Comparison of ENCODE assay signal across 9 cellular contexts in the genomic region with DNA sequence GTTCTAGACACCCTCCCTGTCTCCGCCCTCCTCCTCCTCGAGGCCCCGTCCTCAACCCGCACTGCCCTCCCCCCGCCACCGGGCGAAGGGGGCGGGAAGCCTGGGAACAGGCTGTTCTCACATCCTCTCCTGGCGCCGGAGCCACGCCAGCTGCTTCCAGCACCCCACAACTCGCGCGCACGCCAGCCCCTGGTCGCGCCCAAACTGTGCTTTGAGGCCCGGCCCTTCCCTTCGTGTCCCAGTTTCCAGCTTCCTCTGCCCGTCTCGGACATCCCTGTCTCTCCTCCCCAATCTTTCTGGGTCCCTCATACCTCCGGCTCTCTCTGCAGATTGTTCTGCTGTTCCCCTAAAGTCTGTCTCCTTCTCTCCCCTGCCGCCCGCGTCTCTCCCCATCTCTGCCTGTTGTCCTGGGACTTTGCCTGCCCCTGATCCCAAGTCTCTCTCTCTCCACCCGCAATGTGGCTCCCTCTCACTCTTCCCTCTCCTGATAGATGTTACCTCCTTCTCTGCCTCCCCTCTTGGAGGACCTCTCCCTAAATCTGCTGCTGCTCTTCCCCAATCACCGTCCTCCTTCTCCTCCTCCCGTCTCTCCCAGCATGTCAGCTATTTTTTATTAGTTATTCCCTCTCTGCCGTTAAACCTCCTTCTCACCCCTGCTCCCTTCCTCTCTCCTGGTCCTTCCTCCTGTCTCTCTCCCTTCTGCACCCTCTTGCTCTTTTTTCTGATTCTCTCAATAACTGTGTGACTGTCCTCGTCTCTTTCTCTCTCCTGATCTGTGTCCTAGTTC. TPM values are rescaled to one million over a fixed set of nuclear protein-coding genes. Genes with fewer than 3 reads are reported as not detected.
DNase-seq lines count a peak whose midpoint lies in the region; ATAC-seq and TF ChIP-seq lines count a peak whose summit lies in the region.
"Had no signal": no experiment of that assay in that cellular context is flagged by ENCODE, and none has a peak within 500 bp of the region (broad histone marks: within the 10 kb centered on the region; RNA-seq: fewer than 3 reads in every experiment).

No MANE protein-coding gene starts in this region.

- H3K9me3 ChIP-seq in right lobe of liver (no peaks in the 10 kb centered on the region), testis (no peaks in the 10 kb centered on the region)

- H3K4me1 ChIP-seq in right lobe of liver (no peaks in the 10 kb centered on the region), testis (peaks cover 22% of the 10 kb centered on the region)

- WGBS in right lobe of liver (ENCODE audit: insufficient coverage, low coverage, low lambda C conversion rate, missing lambda C conversion rate) = 12% methylated on average over 25 of the region's 30 CpGs
- 3 to 4% methylated on average over 30 of the region's 30 CpGs for WGBS in testis, 2 donors

- H3K36me3 ChIP-seq in right lobe of liver = peaks cover 0 to 3% (median 0%) of the 10 kb centered on the region in 4 donors
- H3K36me3 ChIP-seq in testis (ENCODE audit: low read depth, missing control alignments) = no peaks in the 10 kb centered on the region

- no peaks in the 10 kb centered on the region for H3K27me3 ChIP-seq in right lobe of liver
- no peaks in the 10 kb centered on the region for H3K27me3 ChIP-seq in testis

- TF ChIP-seq CTCF in chondrocyte (IDR thresholded peaks at IDR 0.05) = no peak
- TF ChIP-seq CTCF in right lobe of liver (IDR thresholded peaks at IDR 0.05) = no peak
- peak in 1 of 3 experiments; percentile 6 for TF ChIP-seq CTCF in testis (IDR thresholded peaks at IDR 0.05)

- no peak overlapping the region for H3K27ac Mint-ChIP-seq in chondrocyte (ENCODE audit: unreplicated experiment)

- ATAC-seq in right lobe of liver (peak; percentile 27 to 29 (median 28)), HG02973 (IDR thresholded peaks at IDR 0.05; ENCODE audit: unreplicated experiment) (no peak), GM19351 (IDR thresholded peaks at IDR 0.05; ENCODE audit: unreplicated experiment) (no peak)

- H3K4me1 Mint-ChIP-seq in chondrocyte (ENCODE audit: low read depth) = peaks cover 26% of the 10 kb centered on the region

- H3K27ac ChIP-seq in right lobe of liver (no peak overlapping the region), testis (peak overlapping the region; percentile 79 to 90)

- H3K4me3 Mint-ChIP-seq in chondrocyte (ENCODE audit: unreplicated experiment) = peak overlapping the region; percentile 61

- DNase-seq in NCI-H128 (lab: John Stamatoyannopoulos, UW; ENCODE audit: unreplicated experiment) (peak; percentile 18), chondrocyte (ENCODE audit: low spot score) (no peak), right lobe of liver (no peak), testis (peak; percentile 89), NCI-H2196 (lab: John Stamatoyannopoulos, UW; ENCODE audit: unreplicated experiment) (no peak)
- DNase-seq in activated effector memory CD4-positive, alpha-beta T cell treated with Interleukin-2 at 50 U/mL for 16 hours = no peak

- intact Hi-C loops in right lobe of liver (cut with DNase I) (no loop called here), testis (cut with DNase I; ENCODE audit: low total_unique reads) (no loop called here)

- no peaks in the 10 kb centered on the region for H3K9me3 Mint-ChIP-seq in chondrocyte (ENCODE audit: low read depth)

- H3K4me3 ChIP-seq in right lobe of liver (no peak overlapping the region), testis (peak overlapping the region in 1 of 2 donors; percentile 17)

- TF ChIP-seq POLR2A in right lobe of liver (IDR thresholded peaks at IDR 0.05) (no peak), testis (IDR thresholded peaks at IDR 0.05) (no peak)

- peaks cover 1% of the 10 kb centered on the region for H3K36me3 Mint-ChIP-seq in chondrocyte (ENCODE audit: low read depth)

- H3K27me3 Mint-ChIP-seq in chondrocyte (ENCODE audit: low read depth) = no peaks in the 10 kb centered on the region

RNA-seq across cellular contexts. Expression of a gene that starts 14.2 kb away (rescaled TPM):
- total RNA-seq in chondrocyte (2.1 to 4.8 TPM (median 2.4 TPM) in 3 replicates), right lobe of liver (not detected), testis (1 to 10 TPM; 4.7 to 6.4 TPM)
- 3.6 TPM for polyA plus RNA-seq in testis (ENCODE audit: insufficient read depth, low read depth, low replicate concordance)

RNA-seq across cellular contexts. Expression of a gene that starts 46.3 kb away (rescaled TPM):
- total RNA-seq in chondrocyte (132 to 297 TPM (median 295 TPM) in 3 replicates), right lobe of liver (1 to 10 TPM; 2.7 to 8.7 (median 6.7) TPM), testis (100 to 1,000 TPM; 187 to 268 TPM)
- polyA plus RNA-seq in testis (ENCODE audit: insufficient read depth, low read depth, low replicate concordance) = 97.1 TPM
- total RNA-seq: NCI-H460 had no signal

RNA-seq across cellular contexts. Expression of a gene that starts 54.5 kb away (rescaled TPM):
- total RNA-seq in chondrocyte = 21.3 to 28.0 TPM (median 26.4 TPM) in 3 replicates
- total RNA-seq in right lobe of liver = 10 to 100 TPM in 1 of 6 experiments, 1 to 10 TPM in 5; 3.5 to 19.1 (median 6.2) TPM
- 100 to 1,000 TPM; 372 to 389 TPM for total RNA-seq in testis
- 480 TPM for polyA plus RNA-seq in testis (ENCODE audit: insufficient read depth, low read depth, low replicate concordance)

Comparison
In these comparisons a context has a peak if more than half of its experiments do, and no peak if none do; other contexts are left out.
1. DNase-seq: peak in NCI-H128 (single experiment) and testis (single experiment); none in chondrocyte (single experiment), right lobe of liver (0 of 3), activated effector memory CD4-positive, alpha-beta T cell treated with Interleukin-2 at 50 U/mL for 16 hours (single experiment) and NCI-H2196 (single experiment).
2. ATAC-seq: peak in right lobe of liver (4 of 4); none in HG02973 (single experiment) and GM19351 (single experiment).
3. H3K27ac ChIP-seq: peak in testis (2 of 2); none in right lobe of liver (0 of 3).
4. RNA of a gene that starts 46.3 kb away (total RNA-seq): 132 to 297 TPM in chondrocyte and 187 to 268 TPM in testis; 2.7 to 8.7 TPM in right lobe of liver; every median in the first group is over 10 times any median in the second.
5. RNA of a gene that starts 54.5 kb away (total RNA-seq): 372 to 389 TPM in testis; 21.3 to 28.0 TPM in chondrocyte and 3.5 to 19.1 TPM in right lobe of liver; every median in the first group is over 10 times any median in the second.